Comparison of ENCODE assay signal across 35 cellular contexts in genomic region chr3:74529145-74529544, GRCh38.
"Had no signal": no experiment of that assay in that cellular context is flagged by ENCODE, and none has a peak within 500 bp of the region (broad histone marks: within the 10 kb centered on the region; RNA-seq: fewer than 3 reads in every experiment).

No MANE protein-coding gene starts in this region.

- DNase-seq: Karpas-422, Kasumi-1, MG63, MM.1S, MV-4-11, NCI-H1048, NCI-H1092, NCI-H1092 treated with DMSO at 0.1 percent for 48 hours, NCI-H1105, NCI-H1105 treated with DMSO at 0.1 percent for 48 hours, NCI-H1417, NCI-H1417 treated with DMSO at 0.1 percent for 48 hours, NCI-H1436, NCI-H1436 treated with DMSO at 0.1 percent for 48 hours, NCI-H146, NCI-H1694, NCI-H1694 treated with DMSO at 0.1 percent for 48 hours, NCI-H187, NCI-H187 treated with DMSO at 0.1 percent for 48 hours, NCI-H1930, NCI-H2029, NCI-H2029 treated with DMSO at 0.1 percent for 48 hours, NCI-H2081, NCI-H2081 treated with DMSO at 0.1 percent for 48 hours, NCI-H2107, NCI-H2171, NCI-H2171 treated with DMSO at 0.1 percent for 48 hours, NCI-H2227 treated with DMSO at 0.1 percent for 48 hours, NCI-H226, NCI-H345, NCI-H446, NCI-H446 treated with DMSO at 0.1 percent for 48 hours, NCI-H510A, NCI-H510A treated with DMSO at 0.1 percent for 48 hours, NCI-H524 had no signal

- H3K27me3 ChIP-seq: MG63 had no signal

- H3K36me3 ChIP-seq: MG63 had no signal

- H3K9me3 ChIP-seq: MG63 had no signal

- H3K4me3 ChIP-seq: MG63 had no signal
